Comparison of ENCODE assay signal across 8 cellular contexts in the genomic region with DNA sequence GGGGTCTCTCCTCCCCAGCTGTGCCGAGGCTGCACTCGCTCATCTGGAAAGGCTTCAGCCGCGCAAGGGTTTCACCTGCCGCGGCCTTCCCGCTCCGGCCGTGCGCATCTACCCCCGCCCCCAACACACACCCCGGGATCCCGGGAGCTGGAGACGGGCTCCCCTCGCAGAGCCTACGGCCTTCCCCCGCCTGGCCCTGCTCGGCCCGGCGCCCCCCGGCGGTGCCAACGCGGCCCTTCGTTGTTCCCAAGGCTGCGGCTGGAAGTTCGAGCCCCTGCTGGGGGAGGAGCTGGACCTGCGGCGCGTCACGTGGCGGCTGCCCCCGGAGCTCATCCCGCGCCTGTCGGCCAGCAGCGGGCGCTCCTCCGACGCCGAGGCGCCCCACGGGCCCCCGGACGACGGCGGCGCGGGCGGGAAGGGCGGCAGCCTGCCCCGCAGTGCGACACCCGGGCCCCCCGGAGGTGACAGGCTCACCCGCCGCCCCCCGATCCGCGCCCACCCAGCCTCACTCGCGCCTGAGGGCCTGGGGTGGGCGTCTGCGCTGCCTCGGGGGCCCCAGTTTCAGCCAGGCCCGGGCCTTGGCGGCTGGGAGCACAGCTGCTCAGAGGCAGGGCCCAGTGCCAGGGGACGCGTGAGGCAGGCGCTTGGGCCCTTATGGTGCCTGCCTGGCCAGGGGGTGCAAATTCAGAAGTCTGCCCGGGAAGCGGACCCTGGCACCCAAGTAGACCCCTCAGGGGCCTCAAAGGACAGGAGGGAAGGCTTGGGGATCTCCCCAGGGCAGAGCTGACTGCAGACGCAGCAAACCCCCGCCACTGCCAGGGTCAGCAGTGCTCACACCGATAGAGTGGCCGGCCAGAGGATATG. TPM values are rescaled to one million over a fixed set of nuclear protein-coding genes. Genes with fewer than 3 reads are reported as not detected.
A peak's percentile ranks its signal among the peaks of the same experiment; 100 is the strongest.
DNase-seq lines count a peak whose midpoint lies in the region; ATAC-seq and TF ChIP-seq lines count a peak whose summit lies in the region.

No MANE protein-coding gene starts in this region.

- H3K9me2 ChIP-seq in HCT116 (ENCODE audit: insufficient read depth), result no peaks in the 10 kb centered on the region

- no peak for TF ChIP-seq RAD21 in HCT116 (IDR thresholded peaks at IDR 0.05; ENCODE audit: low read depth)

- CTCF ChIA-PET in HCT116 (lab: Charles Lee) (interaction anchor here (1.0 to 1.8 kb wide), 3 partner anchors 9 to 74 kb away, joined by 3 to 4 read pairs (median 3); no protein-coding TSS in a partner anchor), Caco-2 (lab: Charles Lee) (interaction anchor here (0.6 to 1.5 kb wide), 2 partner anchors 48 to 121 kb away, joined by 4 to 7 read pairs; a partner anchor contains a TSS)

- peaks cover 0 to 3% of the 10 kb centered on the region in 2 experiments; a peak in 1 of 4 replicates for H3K4me1 ChIP-seq in HCT116 (ENCODE audit: control insufficient read depth in 1 of 2, insufficient read depth in 2 of 2, low read length in 2 of 2)
- peaks cover 25% of the 10 kb centered on the region for H3K4me1 ChIP-seq in NT2/D1 (ENCODE audit: insufficient read depth, insufficient read length)
- H3K4me1 ChIP-seq in Caco-2, result peaks cover 7% of the 10 kb centered on the region; the same call in 1 of the 2 replicates

- RAD21 ChIA-PET in HCT116 (lab: Charles Lee; ENCODE audit: low non-redundant PET in 1 of 2, low total read pairs in 2 of 2, uncharacterized antibody in 2 of 2, unreplicated experiment in 2 of 2), result no interaction called here

- H3K27me3 ChIP-seq in HCT116 (ENCODE audit: insufficient read depth, low read length), result no peaks in the 10 kb centered on the region
- no peaks in the 10 kb centered on the region for H3K27me3 ChIP-seq in NT2/D1 (ENCODE audit: insufficient read depth, insufficient read length)
- no peaks in the 10 kb centered on the region for H3K27me3 ChIP-seq in Caco-2 (replicated peaks; ENCODE audit: control insufficient read depth, insufficient read depth, low read length)

- BruUV-seq in HCT116 (replicated peaks; lab: Mats Ljungman, UMichigan) (no TSS peak), Caco-2 (replicated peaks; lab: Mats Ljungman, UMichigan) (no TSS peak)

- intact Hi-C loops in HCT116 (cut with micrococcal nuclease) (loop anchor here (10.0 kb wide), 1 partner anchor 329 kb away; no protein-coding TSS in a partner anchor), Caco-2 (cut with micrococcal nuclease; ENCODE audit: unreplicated experiment) (no loop called here)

- DNase-seq in ELF-1 (ENCODE audit: low read depth, low spot score), result peak; percentile 75
- DNase-seq in HCT116 (ENCODE audit: low read depth, low spot score), result no peak
- DNase-seq in NT2/D1 (ENCODE audit: low read depth, low spot score), result no peak
- peak; percentile 81 to 86 for DNase-seq in activated T-cell treated with anti-CD3 and anti-CD28 coated beads, Interleukin-2, amount 50 U/mL, for 48 hours
- DNase-seq in foreskin fibroblast, result peak; percentile 69 to 91
- peak in 50 of 56 donors; percentile 20 to 82 (median 62) for DNase-seq in nucleus accumbens (lab: John Stamatoyannopoulos, UW)
- no peak for DNase-seq in Caco-2

- H3K79me2 ChIP-seq in HCT116 (ENCODE audit: insufficient read depth, low read length), result no peaks in the 10 kb centered on the region; the same call in 1 of the 2 replicates

- no peaks in the 10 kb centered on the region for H4K20me1 ChIP-seq in HCT116 (ENCODE audit: insufficient read depth)

- no peak for TF ChIP-seq POLR2A in HCT116 (IDR thresholded peaks at IDR 0.05; ENCODE audit: borderline replicate concordance, extremely low read depth, insufficient read depth, insufficient read length)

- H3K4me1 Mint-ChIP-seq in Caco-2 (ENCODE audit: low read depth, unreplicated experiment), result peaks cover 9% of the 10 kb centered on the region

- no peaks in the 10 kb centered on the region for H3K27me3 Mint-ChIP-seq in Caco-2 (ENCODE audit: insufficient read depth, unreplicated experiment)

- H3K4me3 ChIP-seq in HCT116 (replicated peaks in 1 of 2; ENCODE audit: low read depth in 1 of 2, low read length in 2 of 2) (no peak overlapping the region), NT2/D1 (ENCODE audit: insufficient read length, low read depth) (peak overlapping the region; percentile 9), foreskin fibroblast (ENCODE audit: low read depth in 1 of 2, low read length in 2 of 2) (peak overlapping the region; percentile 47 to 49), Caco-2 (ENCODE audit: low read depth, low read length) (no peak overlapping the region)

- H2AFZ ChIP-seq in HCT116 (ENCODE audit: low read depth, low read length, poor library complexity, severe bottlenecking), result no peak overlapping the region

- ATAC-seq in HCT116, result no peak

- no peak overlapping the region for H3K4me2 ChIP-seq in HCT116 (ENCODE audit: low read length)

- no peaks in the 10 kb centered on the region for H3K9me3 Mint-ChIP-seq in Caco-2 (ENCODE audit: unreplicated experiment)

- H3K9me3 ChIP-seq in HCT116 (ENCODE audit: control insufficient read depth in 1 of 2, insufficient read depth in 1 of 2, low read depth in 1 of 2, low read length in 2 of 2), result no peaks in the 10 kb centered on the region
- H3K9me3 ChIP-seq in NT2/D1 (ENCODE audit: insufficient read depth, low read length), result no peaks in the 10 kb centered on the region
- H3K9me3 ChIP-seq in Caco-2, result no peaks in the 10 kb centered on the region

- H3K36me3 ChIP-seq in HCT116 (ENCODE audit: control insufficient read depth in 1 of 2, insufficient read depth in 2 of 2, low read length in 2 of 2) (peaks cover 34 to 83% of the 10 kb centered on the region in 2 experiments), NT2/D1 (ENCODE audit: insufficient read depth, insufficient read length, low read length) (peaks cover 5% of the 10 kb centered on the region), Caco-2 (ENCODE audit: control insufficient read depth, insufficient read depth, low read length) (peaks cover 3% of the 10 kb centered on the region; the same call in 1 of the 2 replicates)

- POLR2A ChIA-PET in HCT116 (lab: Charles Lee), result interaction anchor here (1.0 kb wide), 1 partner anchor 26 kb away, joined by 3 read pairs; no protein-coding TSS in a partner anchor
- POLR2A ChIA-PET in Caco-2 (lab: Charles Lee), result interaction anchor here (1.0 kb wide), 1 partner anchor 26 kb away, joined by 3 read pairs; no protein-coding TSS in a partner anchor

- H3K36me3 Mint-ChIP-seq in Caco-2 (ENCODE audit: insufficient read depth, unreplicated experiment), result peaks cover 32% of the 10 kb centered on the region

- no peak for TF ChIP-seq CTCF in HCT116 (IDR thresholded peaks at IDR 0.05 in 2 of 3, conservative IDR thresholded peaks at IDR 0.05 in 1 of 3; ENCODE audit: borderline replicate concordance in 1 of 3, insufficient read depth in 1 of 3, low read depth in 2 of 3, low read length in 2 of 3)
- TF ChIP-seq CTCF in foreskin fibroblast (IDR thresholded peaks at IDR 0.05; ENCODE audit: low read depth, low read length), result peak; percentile 34
- TF ChIP-seq CTCF in Caco-2 (IDR thresholded peaks at IDR 0.05; ENCODE audit: insufficient read depth in 1 of 2, low read depth in 1 of 2, low read length in 1 of 2, severe bottlenecking in 1 of 2, unreplicated experiment in 1 of 2), result no peak

- H3K4me3 Mint-ChIP-seq in Caco-2 (ENCODE audit: unreplicated experiment), result no peak overlapping the region

- H3K9ac ChIP-seq in HCT116 (ENCODE audit: low read length) (no peak overlapping the region), NT2/D1 (ENCODE audit: insufficient read length, low read depth) (peak overlapping the region; percentile 70)

- H3K27ac ChIP-seq in HCT116 (ENCODE audit: low read depth, low read length) (peak overlapping the region; percentile 26; the same call in 1 of the 2 replicates), temporal lobe (ENCODE audit: low read depth, low read length) (peak overlapping the region; percentile 65)

- no peak overlapping the region for H3K27ac Mint-ChIP-seq in Caco-2 (ENCODE audit: unreplicated experiment)

TF ChIP-seq in HCT116, 20 proteins besides CTCF, POLR2A, EP300 and RAD21:
- TF ChIP-seq, protein P1, sequence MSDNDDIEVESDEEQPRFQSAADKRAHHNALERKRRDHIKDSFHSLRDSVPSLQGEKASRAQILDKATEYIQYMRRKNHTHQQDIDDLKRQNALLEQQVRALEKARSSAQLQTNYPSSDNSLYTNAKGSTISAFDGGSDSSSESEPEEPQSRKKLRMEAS (IDR thresholded peaks at IDR 0.05), result no peak

RNA-seq across cellular contexts. Expression of a gene that starts 11.2 kb away (rescaled TPM):
- total RNA-seq in HCT116 (2021; ENCODE audit: unreplicated experiment) (57.8 TPM), temporal lobe (6.4 TPM), Caco-2 (2022) (41.1 and 45.0 TPM in 2 replicates)
- 64.9 and 68.3 TPM in 2 replicates for polyA plus RNA-seq in HCT116 (2012)

RNA-seq across cellular contexts. Expression of a gene that starts 30.9 kb away (rescaled TPM):
- total RNA-seq in HCT116 (2021; ENCODE audit: unreplicated experiment), result 40.6 TPM
- polyA plus RNA-seq in HCT116 (2012), result 25.7 and 28.3 TPM in 2 replicates
- total RNA-seq in temporal lobe, result 24.8 TPM
- total RNA-seq in Caco-2 (2022), result 31.2 and 33.3 TPM in 2 replicates

RNA-seq across cellular contexts. Expression of a gene that starts 32.5 kb away (rescaled TPM):
- 568 TPM for total RNA-seq in HCT116 (2021; ENCODE audit: unreplicated experiment)
- 727 and 809 TPM in 2 replicates for polyA plus RNA-seq in HCT116 (2012)
- total RNA-seq in temporal lobe, result 3.7 TPM
- total RNA-seq in Caco-2 (2022), result 50.8 and 55.4 TPM in 2 replicates

Comparison
In these comparisons a context has a peak if more than half of its experiments do, and no peak if none do; other contexts are left out.
1. DNase-seq: peak in ELF-1 (single experiment), activated T-cell treated with anti-CD3 and anti-CD28 coated beads, Interleukin-2, amount 50 U/mL, for 48 hours (2 of 2), foreskin fibroblast (2 of 2) and nucleus accumbens (50 of 56); none in HCT116 (single experiment), NT2/D1 (single experiment) and Caco-2 (0 of 2).
2. H3K4me3 ChIP-seq: peak in NT2/D1 (single experiment) and foreskin fibroblast (2 of 2); none in HCT116 (0 of 2) and Caco-2 (single experiment).
3. RNA of a gene that starts 32.5 kb away (total RNA-seq): 568 TPM in HCT116 (single experiment) and 50.8 to 55.4 TPM in Caco-2; 3.7 TPM in temporal lobe (single experiment); every median in the first group is over 10 times any median in the second.